Comparison of ENCODE assay signal across 19 cellular contexts in the genomic region with DNA sequence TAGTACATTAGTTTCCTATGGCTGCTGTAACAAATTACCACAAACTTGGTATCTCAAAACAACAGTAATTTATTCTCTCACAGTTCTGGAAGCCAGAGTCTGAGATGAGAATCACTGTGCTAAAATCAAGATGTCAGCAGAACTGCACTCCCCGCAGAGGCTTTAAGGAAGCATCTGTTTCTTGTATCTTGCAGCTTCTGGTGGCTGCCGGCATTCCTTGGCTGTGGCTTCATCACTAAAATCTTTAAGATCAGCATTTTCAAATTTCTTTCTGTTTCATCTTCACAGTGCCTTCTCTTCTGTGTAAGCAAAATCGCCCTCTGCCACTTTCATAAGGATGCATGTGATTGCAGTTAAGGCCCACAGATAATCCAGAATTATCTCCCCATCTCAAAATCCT. TPM values are rescaled to one million over a fixed set of nuclear protein-coding genes. Genes with fewer than 3 reads are reported as not detected.
"Had no signal": no experiment of that assay in that cellular context is flagged by ENCODE, and none has a peak within 500 bp of the region (broad histone marks: within the 10 kb centered on the region; RNA-seq: fewer than 3 reads in every experiment).

No MANE protein-coding gene starts in this region.

- H3K27ac Mint-ChIP-seq: activated CD4-positive, alpha-beta T cell treated with anti-CD3 and anti-CD28 coated beads for 36 hours; activated naive CD4-positive, alpha-beta T cell treated with anti-CD3 and anti-CD28 coated beads, Interleukin-2, amount 50 U/mL, for 72 hours; activated T-helper 1 cell treated with anti-CD3 and anti-CD28 coated beads, Interleukin-12 subunit alpha, Interleukin-12 subunit beta, Interleukin-2, Interleukin-4 antibody, amounts not matched to agents 30 ng/mL and 10 ng/mL and 1 ng/mL, durations not matched to agents 14 hours and 24 hours and 36 hours; dendritic cell treated with granulocyte-macrophage colony-stimulating factor and Interleukin-4, amounts not matched to agents 40 ng/mL and 50 ng/mL, for 4 days; memory B cell; naive B cell; stimulated activated naive B cell treated with anti-CD40 and anti-IgM and Interleukin-4, amounts not matched to agents 10 μg/mL and 1 μg/mL and 100 μg/mL, for 72 hours; T-cell; WTC11 had no signal

- H3K4me3 ChIP-seq: cardiac muscle cell, mucosa of descending colon, ovary, sigmoid colon, thyroid gland had no signal

- H3K27me3 ChIP-seq: cardiac muscle cell, ovary, sigmoid colon, thyroid gland had no signal

- H3K9me3 ChIP-seq: mucosa of descending colon, ovary, sigmoid colon, thyroid gland had no signal

- DNase-seq: activated CD4-positive, alpha-beta T cell treated with anti-CD3 and anti-CD28 coated beads for 36 hours; activated CD4-positive, alpha-beta T cell treated with anti-CD3 and anti-CD28 coated beads, Interleukin-2, amount 50 U/mL, for 48 hours; activated gamma-delta T cell treated with Interleukin-2 at 50 U/mL for 16 hours; effector CD8-positive, alpha-beta T cell; head of caudate nucleus; mucosa of descending colon; naive B cell; ovary; sigmoid colon; stimulated activated naive B cell treated with anti-CD40 and anti-IgM and Interleukin-4, amounts not matched to agents 10 μg/mL and 1 μg/mL and 100 μg/mL, for 72 hours; T-cell; thyroid gland had no signal

- H3K36me3 ChIP-seq: cardiac muscle cell, ovary, sigmoid colon, thyroid gland had no signal

- ATAC-seq: activated CD4-positive, alpha-beta T cell treated with anti-CD3 and anti-CD28 coated beads for 36 hours; activated naive CD4-positive, alpha-beta T cell treated with anti-CD3 and anti-CD28 coated beads, Interleukin-2, amount 50 U/mL, for 72 hours; mucosa of descending colon; stimulated activated naive B cell treated with anti-CD40 and anti-IgM and Interleukin-4, amounts not matched to agents 10 μg/mL and 1 μg/mL and 100 μg/mL, for 72 hours; T-cell; WTC11 had no signal

- H3K27ac ChIP-seq: cardiac muscle cell, ovary, sigmoid colon, thyroid gland had no signal

- H3K9me3 Mint-ChIP-seq: activated naive CD4-positive, alpha-beta T cell treated with anti-CD3 and anti-CD28 coated beads, Interleukin-2, amount 50 U/mL, for 72 hours; activated T-helper 1 cell treated with anti-CD3 and anti-CD28 coated beads, Interleukin-12 subunit alpha, Interleukin-12 subunit beta, Interleukin-2, Interleukin-4 antibody, amounts not matched to agents 30 ng/mL and 10 ng/mL and 1 ng/mL, durations not matched to agents 14 hours and 24 hours and 36 hours; dendritic cell treated with granulocyte-macrophage colony-stimulating factor and Interleukin-4, amounts not matched to agents 40 ng/mL and 50 ng/mL, for 4 days; memory B cell; T-cell had no signal

- H3K4me1 Mint-ChIP-seq: activated CD4-positive, alpha-beta T cell treated with anti-CD3 and anti-CD28 coated beads for 36 hours; memory B cell; naive B cell; stimulated activated naive B cell treated with anti-CD40 and anti-IgM and Interleukin-4, amounts not matched to agents 10 μg/mL and 1 μg/mL and 100 μg/mL, for 72 hours; T-cell had no signal

- H3K4me3 Mint-ChIP-seq: activated CD4-positive, alpha-beta T cell treated with anti-CD3 and anti-CD28 coated beads for 36 hours; activated T-helper 1 cell treated with anti-CD3 and anti-CD28 coated beads, Interleukin-12 subunit alpha, Interleukin-12 subunit beta, Interleukin-2, Interleukin-4 antibody, amounts not matched to agents 30 ng/mL and 10 ng/mL and 1 ng/mL, durations not matched to agents 14 hours and 24 hours and 36 hours; dendritic cell treated with granulocyte-macrophage colony-stimulating factor and Interleukin-4, amounts not matched to agents 40 ng/mL and 50 ng/mL, for 4 days; memory B cell; naive B cell; stimulated activated naive B cell treated with anti-CD40 and anti-IgM and Interleukin-4, amounts not matched to agents 10 μg/mL and 1 μg/mL and 100 μg/mL, for 72 hours; T-cell; WTC11 had no signal

- H3K4me1 ChIP-seq: sigmoid colon had no signal

RNA-seq across cellular contexts. Expression of a gene that starts 9.4 kb away (rescaled TPM):
- total RNA-seq: chondrocyte had no signal
